13 cellular contexts compared by ENCODE assay signal in the genomic region with DNA sequence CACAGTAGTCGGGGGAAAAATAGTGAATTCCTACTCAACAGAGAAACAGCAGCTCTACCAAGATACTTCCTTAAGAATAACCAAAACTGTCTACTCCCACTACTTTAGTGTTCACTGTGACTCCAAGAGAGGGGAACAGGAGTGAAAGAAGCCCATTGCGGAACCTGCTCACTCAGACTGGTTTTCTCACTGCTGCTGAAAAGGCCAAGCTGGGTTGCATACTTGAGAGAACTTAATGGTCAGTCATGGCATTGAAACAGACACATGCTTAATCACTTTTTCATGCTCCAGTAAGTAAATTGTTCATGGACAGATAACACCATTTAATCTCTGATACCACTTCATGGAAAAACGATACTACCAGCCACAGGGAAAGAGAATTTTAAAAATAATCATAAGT. TPM values are rescaled to one million over a fixed set of nuclear protein-coding genes. Genes with fewer than 3 reads are reported as not detected.
A peak's percentile ranks its signal among the peaks of the same experiment; 100 is the strongest.
DNase-seq lines count a peak whose midpoint lies in the region; ATAC-seq and TF ChIP-seq lines count a peak whose summit lies in the region.
"Had no signal": no experiment of that assay in that cellular context is flagged by ENCODE, and none has a peak within 500 bp of the region (broad histone marks: within the 10 kb centered on the region; RNA-seq: fewer than 3 reads in every experiment).

No MANE protein-coding gene starts in this region.

- DNase-seq in DMS79 treated with DMSO at 0.1 percent for 48 hours (lab: John Stamatoyannopoulos, UW): peak; percentile 10
- DNase-seq in DMS79 (lab: John Stamatoyannopoulos, UW): no peak
- DNase-seq in brain microvascular endothelial cell: peak; percentile 9
- DNase-seq in lower lobe of right lung: no peak
- peak in 1 of 2 donors; percentile 36 for DNase-seq in tibial artery
- DNase-seq in NCI-H524 treated with DMSO at 0.1 percent for 48 hours (lab: John Stamatoyannopoulos, UW): no peak
- DNase-seq in COR-L47 (lab: John Stamatoyannopoulos, UW): no peak
- no peak for DNase-seq in H9
- DNase-seq: DMS 273 treated with DMSO at 0.1 percent for 48 hours; effector CD8-positive, alpha-beta T cell had no signal

- no peak overlapping the region for H2AFZ ChIP-seq in H9 (ENCODE audit: low read length)

- H3K27me3 Mint-ChIP-seq in H9 (ENCODE audit: low read depth): no peaks in the 10 kb centered on the region

- H2BK20ac ChIP-seq in H9 (ENCODE audit: low read depth, low read length, poor library complexity, severe bottlenecking): no peak overlapping the region

- peaks cover 0 to 7% (median 0%) of the 10 kb centered on the region in 3 experiments; a peak in 1 of 7 replicates for H3K36me3 Mint-ChIP-seq in H9 (ENCODE audit: insufficient read depth in 1 of 3, low read depth in 3 of 3)

- H3T11ph ChIP-seq in H9 (ENCODE audit: low read length): no peak overlapping the region

- no peaks in the 10 kb centered on the region for H3K27me3 ChIP-seq in brain microvascular endothelial cell (replicated peaks)
- H3K27me3 ChIP-seq in lower lobe of right lung (ENCODE audit: low read depth): no peaks in the 10 kb centered on the region
- no peaks in the 10 kb centered on the region for H3K27me3 ChIP-seq in tibial artery
- no peaks in the 10 kb centered on the region for H3K27me3 ChIP-seq in H9 (ENCODE audit: insufficient read depth, low read length)
- H3K27me3 ChIP-seq: adrenal gland had no signal

- no peak overlapping the region for H4K91ac ChIP-seq in H9 (ENCODE audit: insufficient read length, low read depth, low read length)

- H3K18ac ChIP-seq in H9 (ENCODE audit: insufficient read length, low read depth, low read length): no peak overlapping the region

- H3K27ac ChIP-seq in brain microvascular endothelial cell (no peak overlapping the region), lower lobe of right lung (no peak overlapping the region), tibial artery (peak overlapping the region; percentile 66 to 76), H9 (ENCODE audit: insufficient read length, low read depth, low read length) (no peak overlapping the region)
- H3K27ac ChIP-seq: 22Rv1 had no signal

- no peaks in the 10 kb centered on the region for H3K79me1 ChIP-seq in H9 (ENCODE audit: insufficient read depth, low read depth, low read length, poor library complexity, severe bottlenecking)

- TF ChIP-seq CTCF in brain microvascular endothelial cell (IDR thresholded peaks at IDR 0.05; ENCODE audit: low read depth, low read length, missing control alignments) (peak; percentile 1), lower lobe of right lung (IDR thresholded peaks at IDR 0.05) (no peak), tibial artery (IDR thresholded peaks at IDR 0.05) (no peak), H9 (conservative IDR thresholded peaks at IDR 0.05) (no peak)

- H2AK5ac ChIP-seq in H9 (ENCODE audit: insufficient read length, low read length): no peak overlapping the region

- intact Hi-C loops in lower lobe of right lung (cut with DNase I) (no loop called here), tibial artery (cut with DNase I; ENCODE audit: low total_unique reads) (no loop called here)

- no peak overlapping the region for H2BK12ac ChIP-seq in H9 (ENCODE audit: insufficient read length, low read depth, low read length)

- no peak overlapping the region for H3K4me2 ChIP-seq in H9 (ENCODE audit: insufficient read depth, insufficient read length, low read length)

- H3K56ac ChIP-seq in H9 (ENCODE audit: insufficient read length, low read depth, low read length): no peak overlapping the region

- no CpG with 5 or more reads among the region's 3 CpGs for WGBS in H9 (ENCODE audit: extremely low coverage, insufficient read length, low lambda C conversion rate)

- H4K5ac ChIP-seq in H9 (ENCODE audit: insufficient read length, low read depth, low read length): no peak overlapping the region

- peaks cover 4 to 11% of the 10 kb centered on the region in 2 experiments for H3K4me1 Mint-ChIP-seq in H9

- H3K23me2 ChIP-seq in H9 (ENCODE audit: insufficient read length, low read depth, low read length, poor library complexity, severe bottlenecking): no peaks in the 10 kb centered on the region

- H3K36me3 ChIP-seq in brain microvascular endothelial cell (replicated peaks) (no peaks in the 10 kb centered on the region), lower lobe of right lung (no peaks in the 10 kb centered on the region), tibial artery (no peaks in the 10 kb centered on the region)
- H3K36me3 ChIP-seq: adrenal gland had no signal

- peaks cover 18% of the 10 kb centered on the region for H3K4me1 ChIP-seq in lower lobe of right lung
- H3K4me1 ChIP-seq in tibial artery: peaks cover 0 to 14% (median 5%) of the 10 kb centered on the region in 4 donors
- H3K4me1 ChIP-seq in H9 (ENCODE audit: insufficient read depth, low read length): no peaks in the 10 kb centered on the region

- H3K14ac ChIP-seq in H9 (ENCODE audit: insufficient read depth, low read length): no peak overlapping the region

- H2BK5ac ChIP-seq in H9 (ENCODE audit: insufficient read length, low read length): no peak overlapping the region

- H4K8ac ChIP-seq in H9 (replicated peaks; ENCODE audit: insufficient read length, low read depth, low read length): no peak overlapping the region

- in situ Hi-C loops in brain microvascular endothelial cell (cut with HindIII; ENCODE audit: low pct_ligation_motif_present, low sequenced_read_pairs): no loop called here

- no peak overlapping the region for H3K9ac ChIP-seq in H9 (ENCODE audit: extremely low read depth, insufficient read length, low read length)

- H2BK120ac ChIP-seq in H9 (ENCODE audit: low read depth, low read length, poor library complexity, severe bottlenecking): no peak overlapping the region

- H3K27ac Mint-ChIP-seq in H9: no peak overlapping the region

- H3K9me3 Mint-ChIP-seq in H9: peaks cover 0 to 3% of the 10 kb centered on the region in 2 experiments; a peak in 3 of 5 replicates

- H3K4ac ChIP-seq in H9 (ENCODE audit: low read depth, low read length): no peak overlapping the region

- H3K4me3 Mint-ChIP-seq in H9: no peak overlapping the region

- peak; percentile 76 to 77 for ATAC-seq in lower lobe of right lung
- ATAC-seq: Panc1 had no signal

- H3K9me3 ChIP-seq in lower lobe of right lung (no peaks in the 10 kb centered on the region), tibial artery (no peaks in the 10 kb centered on the region), H9 (ENCODE audit: control insufficient read depth, low read depth, low read length) (no peaks in the 10 kb centered on the region)
- H3K9me3 ChIP-seq: adrenal gland had no signal

- no peaks in the 10 kb centered on the region for H3K79me2 ChIP-seq in H9 (ENCODE audit: insufficient read depth, low read length)

- H4K20me1 ChIP-seq in H9 (ENCODE audit: control insufficient read depth, insufficient read depth, insufficient read length): no peaks in the 10 kb centered on the region

- H3K4me3 ChIP-seq in brain microvascular endothelial cell (ENCODE audit: low read depth, low read length) (no peak overlapping the region), lower lobe of right lung (no peak overlapping the region), tibial artery (no peak overlapping the region)
- H3K4me3 ChIP-seq: adrenal gland had no signal

- H3K23ac ChIP-seq in H9 (ENCODE audit: insufficient read length, low read depth, low read length): no peak overlapping the region

- no peak overlapping the region for H2BK15ac ChIP-seq in H9 (ENCODE audit: low read depth, low read length)

RNA-seq across cellular contexts. Expression of a gene that starts 35.7 kb away (rescaled TPM):
- total RNA-seq in lower lobe of right lung: 58.5 TPM
- 1.7 and 1.9 TPM in 2 replicates for total RNA-seq in H9 (2021)

Comparison
In these comparisons a context has a peak if more than half of its experiments do, and no peak if none do; other contexts are left out.
1. DNase-seq: peak in DMS79 treated with DMSO at 0.1 percent for 48 hours (single experiment) and brain microvascular endothelial cell (single experiment); none in DMS79 (single experiment), lower lobe of right lung (single experiment), NCI-H524 treated with DMSO at 0.1 percent for 48 hours (single experiment), COR-L47 (single experiment) and H9 (single experiment).
2. H3K27ac ChIP-seq: peak in tibial artery (2 of 2); none in brain microvascular endothelial cell (single experiment), lower lobe of right lung (single experiment) and H9 (single experiment).
3. RNA of a gene that starts 35.7 kb away (total RNA-seq): 58.5 TPM in lower lobe of right lung (single experiment); 1.7 to 1.9 TPM in H9; every median in the first group is over 10 times any median in the second.